15 cellular contexts compared by ENCODE assay signal in the genomic region with DNA sequence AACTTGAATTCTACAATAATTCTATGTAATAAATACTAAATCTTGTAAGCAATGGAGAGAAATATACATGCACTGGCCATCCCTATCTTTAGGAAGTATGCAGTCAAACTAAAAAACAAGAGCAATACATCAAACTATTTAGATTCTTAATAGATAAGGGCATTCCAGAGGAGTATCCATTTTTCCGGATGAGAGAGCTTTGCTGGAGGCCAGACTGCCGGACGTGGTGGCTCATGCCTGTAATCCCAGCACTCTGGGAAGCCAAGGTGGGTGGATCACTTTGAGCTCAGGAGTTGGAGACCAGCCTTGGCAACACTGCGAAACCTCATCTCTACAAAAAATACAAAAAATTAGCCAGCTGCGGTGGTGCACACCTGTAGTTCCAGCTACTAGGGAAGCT.
DNase-seq lines count a peak whose midpoint lies in the region; TF ChIP-seq lines count a peak whose summit lies in the region.
"Had no signal": no experiment of that assay in that cellular context is flagged by ENCODE, and none has a peak within 500 bp of the region (broad histone marks: within the 10 kb centered on the region; RNA-seq: fewer than 3 reads in every experiment).

No MANE protein-coding gene starts in this region.

- H3K9me3 ChIP-seq in SK-N-SH, result no peaks in the 10 kb centered on the region
- no peaks in the 10 kb centered on the region for H3K9me3 ChIP-seq in esophagus muscularis mucosa
- no peaks in the 10 kb centered on the region for H3K9me3 ChIP-seq in ovary
- H3K9me3 ChIP-seq: BLaER1, Caco-2 had no signal

- intact Hi-C loops in esophagus muscularis mucosa (cut with DNase I) (no loop called here), ovary (cut with DNase I) (no loop called here)

- no peaks in the 10 kb centered on the region for H3K9me2 ChIP-seq in SK-N-SH

- H3K4me1 ChIP-seq in SK-N-SH (ENCODE audit: control insufficient read depth in 1 of 2, insufficient read depth in 2 of 2, low read depth in 1 of 2, low read length in 1 of 2), result peaks cover 0 to 3% of the 10 kb centered on the region in 2 experiments; a peak in 1 of 4 replicates
- H3K4me1 ChIP-seq in esophagus muscularis mucosa, result no peaks in the 10 kb centered on the region
- no peaks in the 10 kb centered on the region for H3K4me1 ChIP-seq in ovary (ENCODE audit: insufficient read depth)
- H3K4me1 ChIP-seq: BLaER1, Caco-2 had no signal

- no peaks in the 10 kb centered on the region for H3K79me2 ChIP-seq in SK-N-SH (ENCODE audit: insufficient read depth)

- H3K27me3 ChIP-seq in SK-N-SH (ENCODE audit: insufficient read depth), result no peaks in the 10 kb centered on the region
- H3K27me3 ChIP-seq in esophagus muscularis mucosa, result no peaks in the 10 kb centered on the region
- H3K27me3 ChIP-seq in ovary, result no peaks in the 10 kb centered on the region
- H3K27me3 ChIP-seq: BLaER1 had no signal

- CTCF ChIA-PET in SK-N-SH (lab: Yijun Ruan, JAX), result interaction anchor here (1.2 kb wide), 2 partner anchors 11 to 12 kb away, joined by 4 read pairs; no protein-coding TSS in a partner anchor

- TF ChIP-seq CTCF in SK-N-SH (IDR thresholded peaks at IDR 0.05) (no peak), esophagus muscularis mucosa (IDR thresholded peaks at IDR 0.05) (no peak), GM13976 (IDR thresholded peaks at IDR 0.05; ENCODE audit: borderline replicate concordance, control extremely low read depth, extremely low read depth, insufficient read depth, missing control alignments) (no peak), ovary (IDR thresholded peaks at IDR 0.05) (no peak)

- H3K36me3 ChIP-seq in SK-N-SH (replicated peaks in 1 of 2; ENCODE audit: control insufficient read depth in 1 of 2, insufficient read depth in 2 of 2, low read length in 1 of 2) (no peaks in the 10 kb centered on the region), esophagus muscularis mucosa (no peaks in the 10 kb centered on the region), ovary (no peaks in the 10 kb centered on the region)
- H3K36me3 ChIP-seq: BLaER1 had no signal

- peak; percentile 59 for DNase-seq in M059J (ENCODE audit: low read depth)
- DNase-seq in SK-N-SH, result no peak
- peak; percentile 75 for DNase-seq in esophagus muscularis mucosa (ENCODE audit: extremely low spot score)
- peak; percentile 15 for DNase-seq in non-pigmented ciliary epithelial cell (ENCODE audit: low read depth)
- no peak for DNase-seq in GM13976 (ENCODE audit: low spot score)
- no peak for DNase-seq in NCI-H1417 (lab: John Stamatoyannopoulos, UW)
- DNase-seq in 8988T, result no peak
- DNase-seq in ovary, result no peak
- DNase-seq: Caco-2; CD8-positive, alpha-beta memory T cell; DMS53; GDM1; GOT3; H9 had no signal

- POLR2A ChIA-PET in SK-N-SH (lab: Yijun Ruan, JAX), result interaction anchor here (0.6 kb wide), 1 partner anchor 26 kb away, joined by 3 read pairs; no protein-coding TSS in a partner anchor

- no peak overlapping the region for H3K9ac ChIP-seq in SK-N-SH
- H3K9ac ChIP-seq: BLaER1 had no signal

- 0 out of 2 replicates have a peak overlapping the region, but pooled peaks have one; percentile 7 for H3K4me2 ChIP-seq in SK-N-SH
- H3K4me2 ChIP-seq: BLaER1 had no signal

- in situ Hi-C loops in GM13976 (cut with MboI; ENCODE audit: low sequenced_read_pairs, unreplicated experiment), result no loop called here

- no peak overlapping the region for H2AFZ ChIP-seq in SK-N-SH (ENCODE audit: low read depth)

- H4K20me1 ChIP-seq in SK-N-SH (ENCODE audit: insufficient read depth), result no peaks in the 10 kb centered on the region
- H4K20me1 ChIP-seq: BLaER1 had no signal

- TF ChIP-seq EP300 in SK-N-SH (IDR thresholded peaks at IDR 0.05; ENCODE audit: borderline replicate concordance in 1 of 2, low read depth in 1 of 2, low read length in 1 of 2) (peak in 1 of 2 experiments; percentile 61; a peak in 1 of 4 replicates), esophagus muscularis mucosa (IDR thresholded peaks at IDR 0.05) (no peak), ovary (IDR thresholded peaks at IDR 0.05) (no peak)

- H3K4me3 ChIP-seq in SK-N-SH (ENCODE audit: low read depth in 2 of 2, low read length in 1 of 2) (no peak overlapping the region), esophagus muscularis mucosa (no peak overlapping the region), ovary (no peak overlapping the region)
- H3K4me3 ChIP-seq: BLaER1 had no signal

- TF ChIP-seq RAD21 in SK-N-SH (IDR thresholded peaks at IDR 0.05; ENCODE audit: low read length), result no peak

- H3K27ac ChIP-seq in SK-N-SH (ENCODE audit: low read depth in 2 of 2, low read length in 1 of 2), result peak overlapping the region in 1 of 2 experiments; percentile 6; a peak in 1 of 4 replicates
- no peak overlapping the region for H3K27ac ChIP-seq in esophagus muscularis mucosa (replicated peaks in 1 of 4)
- no peak overlapping the region for H3K27ac ChIP-seq in ovary
- H3K27ac ChIP-seq: BLaER1 had no signal

- peaks cover 4% of the 10 kb centered on the region for H3F3A ChIP-seq in SK-N-SH (replicated peaks; ENCODE audit: insufficient read depth)

- WGBS in SK-N-SH (ENCODE audit: low lambda C conversion rate), result 55% methylated on average over 5 of the region's 5 CpGs
- WGBS in esophagus muscularis mucosa, result 79% methylated on average over 5 of the region's 5 CpGs
- WGBS in ovary, 3 donors, result 87 to 92% (median 89%) methylated on average over 5 of the region's 5 CpGs

- TF ChIP-seq POLR2A in esophagus muscularis mucosa (IDR thresholded peaks at IDR 0.05; ENCODE audit: low read depth) (no peak), ovary (IDR thresholded peaks at IDR 0.05) (no peak)

TF ChIP-seq in SK-N-SH, 30 proteins besides CTCF, POLR2A, EP300 and RAD21:
- TF ChIP-seq TCF12 (IDR thresholded peaks at IDR 0.05), result peak; percentile 54
- TF ChIP-seq, protein P1, sequence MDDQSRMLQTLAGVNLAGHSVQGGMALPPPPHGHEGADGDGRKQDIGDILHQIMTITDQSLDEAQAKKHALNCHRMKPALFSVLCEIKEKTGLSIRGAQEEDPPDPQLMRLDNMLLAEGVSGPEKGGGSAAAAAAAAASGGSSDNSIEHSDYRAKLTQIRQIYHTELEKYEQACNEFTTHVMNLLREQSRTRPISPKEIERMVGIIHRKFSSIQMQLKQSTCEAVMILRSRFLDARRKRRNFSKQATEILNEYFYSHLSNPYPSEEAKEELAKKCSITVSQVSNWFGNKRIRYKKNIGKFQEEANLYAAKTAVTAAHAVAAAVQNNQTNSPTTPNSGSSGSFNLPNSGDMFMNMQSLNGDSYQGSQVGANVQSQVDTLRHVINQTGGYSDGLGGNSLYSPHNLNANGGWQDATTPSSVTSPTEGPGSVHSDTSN (IDR thresholded peaks at IDR 0.05), result peak; percentile 82
- no peak for TF ChIP-seq ELF1 (IDR thresholded peaks at IDR 0.05)
- no peak for TF ChIP-seq MXI1 (IDR thresholded peaks at IDR 0.05; ENCODE audit: low read depth, low read length)

Comparison
In these comparisons a context has a peak if more than half of its experiments do, and no peak if none do; other contexts are left out.
1. DNase-seq: peak in M059J (single experiment), esophagus muscularis mucosa (single experiment) and non-pigmented ciliary epithelial cell (single experiment); none in SK-N-SH (single experiment), GM13976 (single experiment), NCI-H1417 (0 of 3), 8988T (single experiment) and ovary (0 of 5).